9 cellular contexts compared by ENCODE assay signal in genomic region chr10:43408710-43409384, GRCh38. TPM values are rescaled to one million over a fixed set of nuclear protein-coding genes. Genes with fewer than 3 reads are reported as not detected.
DNase-seq lines count a peak whose midpoint lies in the region; ATAC-seq, FAIRE-seq and TF ChIP-seq lines count a peak whose summit lies in the region.
"Had no signal": no experiment of that assay in that cellular context is flagged by ENCODE, and none has a peak within 500 bp of the region (broad histone marks: within the 10 kb centered on the region; RNA-seq: fewer than 3 reads in every experiment).

Gene HNRNPF (minus strand): TSS chr10:43409186. CDS start chr10:43387884, 21,302 bp downstream.

- peak within 1 kb of the TSS; percentile 99 for H3K27ac ChIP-seq in kidney (ENCODE audit: low read depth in 2 of 2, low read length in 2 of 2)

- no peak for TF ChIP-seq CTCF in kidney (IDR thresholded peaks at IDR 0.05; ENCODE audit: borderline replicate concordance, extremely low read depth, insufficient read depth)

- no peak for FAIRE-seq in kidney (lab: Jason Lieb, UNC)
- FAIRE-seq: colon had no signal

- H3K36me3 ChIP-seq in kidney (ENCODE audit: control insufficient read depth in 1 of 2, insufficient read depth in 2 of 2, low read length in 2 of 2), result no peaks in the 10 kb centered on the region

- peak within 1 kb of the TSS; percentile 14 to 94 for H3K9ac ChIP-seq in kidney (ENCODE audit: low read length in 2 of 2)

- peak; percentile 95 for DNase-seq in AG20443 (ENCODE audit: low spot score)
- DNase-seq in NCI-H446 (lab: John Stamatoyannopoulos, UW), result peak; percentile 78 to 88
- peak; percentile 90 for DNase-seq in activated CD4-positive, alpha-beta T cell treated with anti-CD3 and anti-CD28 coated beads for 1 hour
- DNase-seq in cerebellar nuclear complex (lab: John Stamatoyannopoulos, UW), result peak; percentile 58 to 72
- peak; percentile 98 for DNase-seq in kidney
- DNase-seq in stimulated activated CD4-positive, alpha-beta T cell treated with anti-CD3 and anti-CD28 coated beads, Interleukin-15, amount 100 ng/mL, for 1 hour (ENCODE audit: low read depth in 1 of 2, low spot score in 1 of 2), result peak; percentile 88 to 94

- ATAC-seq in GM19043 (IDR thresholded peaks at IDR 0.05; ENCODE audit: low read depth, unreplicated experiment) (peak; percentile 60), HG03354 (IDR thresholded peaks at IDR 0.05; ENCODE audit: poor library complexity, severe bottlenecking, unreplicated experiment) (peak; percentile 70)

- H3K4me1 ChIP-seq in kidney (ENCODE audit: control insufficient read depth in 1 of 2, insufficient read depth in 1 of 2, low read depth in 1 of 2, low read length in 2 of 2), result peaks cover 3 to 10% of the 10 kb centered on the region in 2 donors

- H3K9me3 ChIP-seq in kidney (ENCODE audit: control insufficient read depth in 1 of 2, low read length in 2 of 2), result no peaks in the 10 kb centered on the region

- intact Hi-C loops in kidney (cut with DNase I), result no loop called here

- H3K4me3 ChIP-seq in kidney (ENCODE audit: low read length in 2 of 2), result peak within 1 kb of the TSS; percentile 79 to 85

RNA-seq across cellular contexts. Expression of gene HNRNPF, which starts in this region (rescaled TPM):
- total RNA-seq in kidney, result 190 TPM
- 74.0 TPM for polyA plus RNA-seq in kidney (ENCODE audit: insufficient read depth, low read depth, low replicate concordance)

Comparison
In these comparisons a context has a peak if more than half of its experiments do, and no peak if none do; other contexts are left out.
1. Peak in every context shown above with its lines: DNase-seq, ATAC-seq, H3K4me3 ChIP-seq and H3K27ac ChIP-seq.